Comparison of ENCODE assay signal across 21 cellular contexts in the genomic region with DNA sequence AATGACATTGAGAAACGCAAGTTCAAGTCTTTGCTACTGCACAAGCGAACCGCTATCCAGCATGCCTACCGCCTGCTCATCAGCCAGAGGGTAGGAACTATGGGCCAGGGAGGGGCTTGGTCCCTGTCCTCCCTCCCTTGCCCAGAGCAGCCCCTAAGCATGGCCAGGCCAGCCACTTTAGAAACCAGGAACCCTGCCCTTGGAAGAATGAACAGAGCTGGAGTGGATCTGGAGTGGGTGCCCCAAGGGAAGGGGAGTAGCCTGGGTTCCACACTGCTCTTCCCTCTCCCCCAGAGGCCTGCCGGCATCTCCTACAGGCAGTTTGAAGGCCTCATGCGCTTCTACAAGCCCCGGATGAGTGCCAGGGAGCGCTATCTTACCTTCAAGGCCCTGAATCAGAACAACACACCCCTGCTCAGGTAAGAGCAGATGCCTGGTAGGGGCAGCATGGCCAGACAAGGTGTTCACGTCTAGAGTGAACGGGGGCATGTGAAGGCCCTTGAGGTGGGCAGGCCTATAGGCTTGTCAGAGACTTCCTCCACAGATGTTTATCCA. TPM values are rescaled to one million over a fixed set of nuclear protein-coding genes. Genes with fewer than 3 reads are reported as not detected.
DNase-seq lines count a peak whose midpoint lies in the region; ATAC-seq and TF ChIP-seq lines count a peak whose summit lies in the region.
"Had no signal": no experiment of that assay in that cellular context is flagged by ENCODE, and none has a peak within 500 bp of the region (broad histone marks: within the 10 kb centered on the region; RNA-seq: fewer than 3 reads in every experiment).

No MANE protein-coding gene starts in this region.

- POLR2A ChIA-PET in RWPE1 (lab: Yijun Ruan, JAX; ENCODE audit: low non-redundant PET): no interaction called here

- peaks cover 6% of the 10 kb centered on the region for H3K4me1 Mint-ChIP-seq in stimulated activated effector memory CD8-positive, alpha-beta T cell treated with anti-CD3 and anti-CD28 coated beads, Interleukin-12 subunit alpha, Interleukin-12 subunit beta, amount 100 ng/mL, for 72 hours
- H3K4me1 Mint-ChIP-seq: IgD-negative memory B cell had no signal

- no peaks in the 10 kb centered on the region for H3K9me3 Mint-ChIP-seq in stimulated activated effector memory CD8-positive, alpha-beta T cell treated with anti-CD3 and anti-CD28 coated beads, Interleukin-12 subunit alpha, Interleukin-12 subunit beta, amount 100 ng/mL, for 72 hours
- H3K9me3 Mint-ChIP-seq: H9, IgD-negative memory B cell had no signal

- ATAC-seq in Right ventricle myocardium inferior: no peak
- no peak for ATAC-seq in left ventricle myocardium superior
- no peak for ATAC-seq in lower lobe of right lung
- no peak for ATAC-seq in stimulated activated effector memory CD8-positive, alpha-beta T cell treated with anti-CD3 and anti-CD28 coated beads, Interleukin-12 subunit alpha, Interleukin-12 subunit beta, amount 100 ng/mL, for 72 hours

- CTCF ChIA-PET in RWPE1 (lab: Yijun Ruan, JAX): no interaction called here

- H3K36me3 Mint-ChIP-seq in stimulated activated effector memory CD8-positive, alpha-beta T cell treated with anti-CD3 and anti-CD28 coated beads, Interleukin-12 subunit alpha, Interleukin-12 subunit beta, amount 100 ng/mL, for 72 hours: peaks cover 5% of the 10 kb centered on the region

- H3K4me3 Mint-ChIP-seq in stimulated activated effector memory CD8-positive, alpha-beta T cell treated with anti-CD3 and anti-CD28 coated beads, Interleukin-12 subunit alpha, Interleukin-12 subunit beta, amount 100 ng/mL, for 72 hours: no peak overlapping the region
- H3K4me3 Mint-ChIP-seq: CD4-positive, CD25-positive, alpha-beta regulatory T cell; H9; IgD-negative memory B cell had no signal

- peaks cover 88% of the 10 kb centered on the region for H3K36me3 ChIP-seq in lower lobe of right lung

- H3K27ac Mint-ChIP-seq in stimulated activated effector memory CD8-positive, alpha-beta T cell treated with anti-CD3 and anti-CD28 coated beads, Interleukin-12 subunit alpha, Interleukin-12 subunit beta, amount 100 ng/mL, for 72 hours: peak overlapping the region; percentile 40
- H3K27ac Mint-ChIP-seq: IgD-negative memory B cell had no signal

- no peaks in the 10 kb centered on the region for H3K9me3 ChIP-seq in lower lobe of right lung
- H3K9me3 ChIP-seq: BE2C had no signal

- peaks cover 13% of the 10 kb centered on the region for H3K4me1 ChIP-seq in lower lobe of right lung

- DNase-seq in Right ventricle myocardium inferior (ENCODE audit: missing footprints) (peak; percentile 58), left ventricle myocardium superior (no peak), RWPE1 (ENCODE audit: low spot score) (no peak), lower lobe of right lung (peak; percentile 31), RPMI8226 (no peak), cerebellar cortex (ENCODE audit: low spot score) (no peak)
- DNase-seq in stimulated activated effector memory CD8-positive, alpha-beta T cell treated with anti-CD3 and anti-CD28 coated beads, Interleukin-12 subunit alpha, Interleukin-12 subunit beta, amount 100 ng/mL, for 72 hours (ENCODE audit: low spot score in 2 of 2): no peak
- DNase-seq in stimulated activated CD4-positive, alpha-beta T cell treated with anti-CD3 and anti-CD28 coated beads, Interleukin-15, amount 100 ng/mL, for 24 hours: no peak
- DNase-seq: BE2C; CD4-positive, CD25-positive, alpha-beta regulatory T cell; COR-L47; GDM1; H9; Karpas-422; NCI-H1048; NCI-H146; NCI-H2029 treated with DMSO at 0.1 percent for 48 hours; NCI-H510A; NCI-H748 treated with DMSO at 0.1 percent for 48 hours; NK-92 treated with Interleukin-12 subunit alpha and Interleukin-12 subunit beta, amount 100 ng/mL, for 24 hours had no signal

- no peaks in the 10 kb centered on the region for H3K27me3 ChIP-seq in lower lobe of right lung (ENCODE audit: low read depth)
- H3K27me3 ChIP-seq: BE2C had no signal

- intact Hi-C loops in Right ventricle myocardium inferior (cut with DNase I): no loop called here
- intact Hi-C loops in left ventricle myocardium superior (cut with micrococcal nuclease): no loop called here
- intact Hi-C loops in lower lobe of right lung (cut with DNase I): no loop called here

- H3K4me3 ChIP-seq in lower lobe of right lung: no peak overlapping the region

- no peak for TF ChIP-seq CTCF in RWPE1 (conservative IDR thresholded peaks at IDR 0.05; ENCODE audit: low read depth)
- TF ChIP-seq CTCF in lower lobe of right lung (IDR thresholded peaks at IDR 0.05): no peak

- H3K27ac ChIP-seq in RWPE1 (peak overlapping the region; percentile 5), lower lobe of right lung (no peak overlapping the region)

RNA-seq across cellular contexts. Expression of gene TPCN1, which starts 55.8 kb away (rescaled TPM):
- total RNA-seq in Right ventricle myocardium inferior (120 TPM), left ventricle myocardium superior (145 TPM), lower lobe of right lung (68.1 TPM)

RNA-seq across cellular contexts. Expression of gene SLC8B1, which starts 57.9 kb away (rescaled TPM):
- total RNA-seq in Right ventricle myocardium inferior (13.3 TPM), left ventricle myocardium superior (11.5 TPM), lower lobe of right lung (39.3 TPM)

Comparison
In these comparisons a context has a peak if more than half of its experiments do, and no peak if none do; other contexts are left out.
1. DNase-seq: peak in Right ventricle myocardium inferior (single experiment) and lower lobe of right lung (single experiment); none in left ventricle myocardium superior (single experiment), RWPE1 (single experiment), stimulated activated effector memory CD8-positive, alpha-beta T cell treated with anti-CD3 and anti-CD28 coated beads, Interleukin-12 subunit alpha, Interleukin-12 subunit beta, amount 100 ng/mL, for 72 hours (0 of 2), RPMI8226 (single experiment), cerebellar cortex (single experiment) and stimulated activated CD4-positive, alpha-beta T cell treated with anti-CD3 and anti-CD28 coated beads, Interleukin-15, amount 100 ng/mL, for 24 hours (single experiment).